ENCODE assay signal across 13 cellular contexts in the genomic region with DNA sequence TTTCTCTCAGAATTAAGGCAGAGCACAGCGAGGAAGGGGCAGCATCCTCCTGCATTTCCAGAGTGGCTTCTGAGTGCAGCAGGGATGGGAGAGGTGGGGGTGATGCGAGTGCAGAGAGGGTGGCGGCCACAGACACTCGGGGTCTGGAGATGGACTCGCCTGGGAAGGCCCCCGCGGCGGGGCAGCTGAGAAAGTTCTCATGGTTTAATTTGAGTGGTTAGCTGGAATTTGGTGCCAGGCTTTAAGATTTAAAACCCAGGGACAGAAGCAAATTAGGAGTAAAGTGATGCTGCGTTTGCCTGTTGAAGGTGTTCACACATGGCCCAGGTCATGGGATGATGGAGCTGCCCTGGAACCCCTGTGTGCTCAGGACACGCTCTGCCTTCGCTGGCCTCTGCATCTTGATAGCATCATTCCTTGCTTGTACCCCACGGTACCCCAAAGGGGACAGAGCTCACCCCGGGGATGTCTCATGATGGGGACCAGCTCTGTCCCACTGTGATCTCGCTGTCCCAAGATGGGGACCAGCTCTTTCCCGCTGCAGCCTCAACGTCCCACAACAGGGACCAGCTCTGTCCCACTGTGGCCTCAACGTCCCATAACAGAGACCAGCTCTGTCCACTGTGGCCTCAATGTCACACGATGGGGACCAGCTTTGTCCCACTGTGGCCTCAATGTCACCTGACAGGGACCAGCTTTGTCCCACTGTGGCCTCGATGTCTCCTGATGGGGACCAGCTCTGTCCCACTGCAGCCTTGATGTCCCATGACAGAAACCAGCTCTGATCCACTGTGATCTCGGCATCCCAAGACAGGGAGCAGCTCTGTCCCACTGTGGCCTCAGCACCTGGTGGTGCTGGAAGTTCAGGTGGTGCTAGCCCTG.
"Had no signal": no experiment of that assay in that cellular context is flagged by ENCODE, and none has a peak within 500 bp of the region (broad histone marks: within the 10 kb centered on the region; RNA-seq: fewer than 3 reads in every experiment).

No MANE protein-coding gene starts in this region.

- H3K4me1 ChIP-seq: left ventricle myocardium inferior, spleen had no signal

- H3K36me3 Mint-ChIP-seq: activated naive CD8-positive, alpha-beta T cell treated with anti-CD3 and anti-CD28 coated beads for 36 hours had no signal

- H3K27me3 Mint-ChIP-seq: activated naive CD8-positive, alpha-beta T cell treated with anti-CD3 and anti-CD28 coated beads for 36 hours had no signal

- ATAC-seq: activated CD4-positive, CD25-positive, alpha-beta regulatory T cell treated with anti-CD3 and anti-CD28 coated beads, Interleukin-2, amount 50 U/mL, for 24 hours; esophagus mucosa; right cardiac atrium had no signal

- DNase-seq: activated CD4-positive, alpha-beta T cell treated with anti-CD3 and anti-CD28 coated beads, Interleukin-2, amount 50 U/mL, for 48 hours; activated naive CD8-positive, alpha-beta T cell treated with anti-CD3 and anti-CD28 coated beads for 36 hours; brain microvascular endothelial cell; left ventricle myocardium inferior; mesendoderm; right cardiac atrium; SHP77; spleen; stimulated activated CD4-positive, alpha-beta T cell treated with anti-CD3 and anti-CD28 coated beads, Interleukin-1b, Interleukin-23, amount 100 ng/mL, for 48 hours; stimulated activated naive CD4-positive, alpha-beta T cell treated with Interleukin-2 at 50 U/mL for 16 hours; T-helper 2 cell had no signal

- H3K4me3 Mint-ChIP-seq: activated naive CD8-positive, alpha-beta T cell treated with anti-CD3 and anti-CD28 coated beads for 36 hours had no signal

- H3K27me3 ChIP-seq: brain microvascular endothelial cell had no signal

- H3K36me3 ChIP-seq: brain microvascular endothelial cell, left ventricle myocardium inferior, spleen had no signal

- H3K27ac Mint-ChIP-seq: activated naive CD8-positive, alpha-beta T cell treated with anti-CD3 and anti-CD28 coated beads for 36 hours had no signal

- H3K9me3 Mint-ChIP-seq: activated naive CD8-positive, alpha-beta T cell treated with anti-CD3 and anti-CD28 coated beads for 36 hours had no signal

- H3K4me3 ChIP-seq: left ventricle myocardium inferior, spleen had no signal

- H3K27ac ChIP-seq: brain microvascular endothelial cell, left ventricle myocardium inferior, spleen had no signal

- H3K9me3 ChIP-seq: left ventricle myocardium inferior, spleen had no signal
